In genomic region chr15:63176302-63176701, GRCh38 we compare ENCODE assay signal across 33 cellular contexts. TPM values are rescaled to one million over a fixed set of nuclear protein-coding genes. Genes with fewer than 3 reads are reported as not detected.
DNase-seq lines count a peak whose midpoint lies in the region; ATAC-seq, FAIRE-seq and TF ChIP-seq lines count a peak whose summit lies in the region.
"Had no signal": no experiment of that assay in that cellular context is flagged by ENCODE, and none has a peak within 500 bp of the region (broad histone marks: within the 10 kb centered on the region; RNA-seq: fewer than 3 reads in every experiment).

No MANE protein-coding gene starts in this region.

- no peaks in the 10 kb centered on the region for H3K36me3 ChIP-seq in colonic mucosa
- H3K36me3 ChIP-seq: heart left ventricle, Peyer's patch, suprapubic skin had no signal

- H3K27ac ChIP-seq in foreskin keratinocyte (peak overlapping the region; percentile 57), colonic mucosa (no peak overlapping the region)
- H3K27ac ChIP-seq: C4-2B, heart left ventricle, KMS-11, parathyroid adenoma, Peyer's patch, suprapubic skin had no signal

- H3K27me3 ChIP-seq in foreskin keratinocyte (no peaks in the 10 kb centered on the region), colonic mucosa (no peaks in the 10 kb centered on the region)
- H3K27me3 ChIP-seq: heart left ventricle, Peyer's patch, suprapubic skin had no signal

- FAIRE-seq in GM12892 (lab: Jason Lieb, UNC) = peak; percentile 57
- FAIRE-seq: TTC549 had no signal

- H3K9me3 ChIP-seq in colonic mucosa = no peaks in the 10 kb centered on the region
- H3K9me3 ChIP-seq: heart left ventricle, Peyer's patch, suprapubic skin had no signal

- DNase-seq in GM12892 (ENCODE audit: insufficient read length) (no peak), HS-5 (ENCODE audit: low read depth) (peak; percentile 32), T1000 (lab: John Stamatoyannopoulos, UW) (peak; percentile 5), foreskin keratinocyte (peak; percentile 82 to 93), GM20000 (ENCODE audit: low spot score) (no peak), colonic mucosa (no peak), NCI-H2171 treated with DMSO at 0.1 percent for 48 hours (lab: John Stamatoyannopoulos, UW) (no peak), UCSD-AML1 (lab: John Stamatoyannopoulos, UW; ENCODE audit: unreplicated experiment) (no peak)
- DNase-seq: activated CD4-positive, alpha-beta memory T cell treated with anti-CD3 and anti-CD28 coated beads for 36 hours; activated CD8-positive, alpha-beta memory T cell treated with anti-CD3 and anti-CD28 coated beads, Interleukin-2, amount 50 U/mL, for 48 hours; activated effector memory CD4-positive, alpha-beta T cell treated with anti-CD3 and anti-CD28 coated beads, Interleukin-2, amount 50 U/mL, for 16 hours; activated naive CD8-positive, alpha-beta T cell treated with anti-CD3 and anti-CD28 coated beads for 36 hours; aorta; caudate nucleus; COR-L47; cortex of kidney; DMS53; effector memory CD4-positive, alpha-beta T cell; GDM1; heart left ventricle; islet precursor cell; MM.1S; NCI-H1417; NCI-H2029; NCI-H774; Peyer's patch; stimulated activated naive CD4-positive, alpha-beta T cell treated with Interleukin-2 at 50 U/mL for 16 hours had no signal

- H3K4me1 ChIP-seq in foreskin keratinocyte = peaks cover 12% of the 10 kb centered on the region
- no peaks in the 10 kb centered on the region for H3K4me1 ChIP-seq in colonic mucosa
- H3K4me1 ChIP-seq: parathyroid adenoma, Peyer's patch, suprapubic skin had no signal

- peak; percentile 78 for ATAC-seq in foreskin keratinocyte
- ATAC-seq: heart left ventricle had no signal

- intact Hi-C loops in colonic mucosa (cut with DNase I) = no loop called here

- H3K4me3 ChIP-seq in colonic mucosa = no peak overlapping the region
- H3K4me3 ChIP-seq: heart left ventricle, Peyer's patch, smooth muscle cell, suprapubic skin had no signal

- no peak overlapping the region for H3K9ac ChIP-seq in colonic mucosa (ENCODE audit: low read depth in 2 of 2, low read length in 2 of 2)
- H3K9ac ChIP-seq: KMS-11, parathyroid adenoma had no signal

- no peak for TF ChIP-seq CTCF in foreskin keratinocyte (conservative IDR thresholded peaks at IDR 0.05)
- TF ChIP-seq CTCF in GM20000 (IDR thresholded peaks at IDR 0.05; ENCODE audit: extremely low read depth, missing control alignments) = no peak
- no peak for TF ChIP-seq CTCF in colonic mucosa (IDR thresholded peaks at IDR 0.05)

- no peak for TF ChIP-seq POLR2A in GM12892 (IDR thresholded peaks at IDR 0.05; ENCODE audit: low read depth, low read length)

RNA-seq across cellular contexts. Expression of gene RAB8B, which starts 13.1 kb away (rescaled TPM):
- polyA plus RNA-seq in GM12892 (2012; ENCODE audit: missing spikeins) = 73.7 TPM
- total RNA-seq in foreskin keratinocyte (18.9 and 20.4 TPM in 2 replicates), colonic mucosa (10 to 100 TPM in 1 of 2 donors, 1 to 10 TPM in 1; 7.4 to 18.0 TPM)
- 4.5 and 5.1 TPM in 2 replicates for polyA plus RNA-seq in foreskin keratinocyte

RNA-seq across cellular contexts. Expression of gene RPS27L, which starts 19.0 kb away (rescaled TPM):
- 409 TPM for polyA plus RNA-seq in GM12892 (2012; ENCODE audit: missing spikeins)
- total RNA-seq in foreskin keratinocyte (129 and 140 TPM in 2 replicates), colonic mucosa (100 to 1,000 TPM; 205 to 269 TPM)
- 199 and 221 TPM in 2 replicates for polyA plus RNA-seq in foreskin keratinocyte

RNA-seq across cellular contexts. Expression of gene LACTB, which starts 54.6 kb away (rescaled TPM):
- polyA plus RNA-seq in GM12892 (2012; ENCODE audit: missing spikeins) = 28.7 TPM
- 15.0 and 15.8 TPM in 2 replicates for total RNA-seq in foreskin keratinocyte
- 10.8 and 11.0 TPM in 2 replicates for polyA plus RNA-seq in foreskin keratinocyte
- 10 to 100 TPM; 14.6 to 29.6 TPM for total RNA-seq in colonic mucosa

Comparison
In these comparisons a context has a peak if more than half of its experiments do, and no peak if none do; other contexts are left out.
1. DNase-seq: peak in HS-5 (single experiment), T1000 (single experiment) and foreskin keratinocyte (2 of 2); none in GM12892 (single experiment), GM20000 (single experiment), colonic mucosa (single experiment), NCI-H2171 treated with DMSO at 0.1 percent for 48 hours (single experiment) and UCSD-AML1 (single experiment).